ENCODE assay signal across 8 cellular contexts in the genomic region with DNA sequence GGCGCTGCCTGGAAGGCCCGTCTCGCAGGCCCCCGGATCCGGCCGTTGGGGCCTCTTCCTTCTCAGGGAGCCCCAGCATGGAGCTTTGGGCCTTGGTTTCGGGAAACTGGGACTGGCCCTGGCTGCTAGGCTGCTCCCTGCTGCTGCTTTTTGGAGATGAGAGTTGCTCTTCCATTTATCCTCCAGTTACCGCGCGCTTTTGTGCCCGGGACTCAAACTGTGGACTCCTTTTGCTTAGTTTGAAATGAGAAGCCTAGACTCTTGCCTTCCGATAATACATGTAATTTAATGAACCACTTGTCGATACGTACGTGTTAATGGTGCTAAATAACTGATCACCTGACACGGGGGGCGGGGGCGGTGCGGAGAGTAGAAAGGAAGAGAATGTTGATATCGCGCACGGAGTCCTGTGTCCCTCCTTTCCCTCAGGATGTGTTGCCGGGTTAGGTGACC. TPM values are rescaled to one million over a fixed set of nuclear protein-coding genes. Genes with fewer than 3 reads are reported as not detected.
DNase-seq lines count a peak whose midpoint lies in the region; ATAC-seq and TF ChIP-seq lines count a peak whose summit lies in the region.

No MANE protein-coding gene starts in this region.

- peaks cover 36% of the 10 kb centered on the region for H3K4me1 ChIP-seq in HUES48 (ENCODE audit: control insufficient read depth, insufficient read depth, low read length)
- H3K4me1 ChIP-seq in upper lobe of right lung = peaks cover 46% of the 10 kb centered on the region

- H3K27ac ChIP-seq in HUES48 (ENCODE audit: low read depth, low read length) = peak overlapping the region; percentile 94
- peak overlapping the region; percentile 95 for H3K27ac ChIP-seq in RWPE1
- H3K27ac ChIP-seq in upper lobe of right lung = peak overlapping the region; percentile 94

- DNase-seq in Ammon's horn (ENCODE audit: low spot score) = peak; percentile 74
- peak; percentile 26 for DNase-seq in RWPE1 (ENCODE audit: low spot score)
- peak; percentile 74 for DNase-seq in cardiac septum (ENCODE audit: low spot score)
- DNase-seq in pons (ENCODE audit: low spot score) = peak; percentile 73
- DNase-seq in upper lobe of right lung = peak; percentile 79

- ATAC-seq in GM19463 (IDR thresholded peaks at IDR 0.05; ENCODE audit: unreplicated experiment) = peak; percentile 2
- ATAC-seq in upper lobe of right lung = peak; percentile 22

- H3K27me3 ChIP-seq in HUES48 (ENCODE audit: control insufficient read depth, insufficient read depth, low read length) = peaks cover 25% of the 10 kb centered on the region
- no peaks in the 10 kb centered on the region for H3K27me3 ChIP-seq in upper lobe of right lung

- TF ChIP-seq CTCF in RWPE1 (conservative IDR thresholded peaks at IDR 0.05; ENCODE audit: low read depth) (no peak), upper lobe of right lung (IDR thresholded peaks at IDR 0.05) (no peak)

- H3K27ac Mint-ChIP-seq in activated naive CD4-positive, alpha-beta T cell treated with anti-CD3 and anti-CD28 coated beads, Interleukin-2, amount 50 U/mL, for 24 hours = peak overlapping the region; percentile 96

- intact Hi-C loops in cardiac septum (cut with DNase I) (no loop called here), upper lobe of right lung (cut with DNase I) (no loop called here)

- H3K4me3 ChIP-seq in HUES48 (ENCODE audit: low read depth, low read length) = peak overlapping the region; percentile 98
- peak overlapping the region; percentile 84 for H3K4me3 ChIP-seq in upper lobe of right lung

- H3K36me3 ChIP-seq in HUES48 (ENCODE audit: control insufficient read depth, insufficient read depth, low read length) (no peaks in the 10 kb centered on the region), upper lobe of right lung (no peaks in the 10 kb centered on the region)

- peak overlapping the region; percentile 94 for H3K4me3 Mint-ChIP-seq in activated naive CD4-positive, alpha-beta T cell treated with anti-CD3 and anti-CD28 coated beads, Interleukin-2, amount 50 U/mL, for 24 hours

- CTCF ChIA-PET in RWPE1 (lab: Yijun Ruan, JAX) = no interaction called here

- POLR2A ChIA-PET in RWPE1 (lab: Yijun Ruan, JAX; ENCODE audit: low non-redundant PET) = no interaction called here

- peak overlapping the region; percentile 93 for H3K9ac ChIP-seq in HUES48 (ENCODE audit: low read depth, low read length)

- no peaks in the 10 kb centered on the region for H3K9me3 Mint-ChIP-seq in activated naive CD4-positive, alpha-beta T cell treated with anti-CD3 and anti-CD28 coated beads, Interleukin-2, amount 50 U/mL, for 24 hours

- H3K36me3 Mint-ChIP-seq in activated naive CD4-positive, alpha-beta T cell treated with anti-CD3 and anti-CD28 coated beads, Interleukin-2, amount 50 U/mL, for 24 hours = no peaks in the 10 kb centered on the region

- no peaks in the 10 kb centered on the region for H3K27me3 Mint-ChIP-seq in activated naive CD4-positive, alpha-beta T cell treated with anti-CD3 and anti-CD28 coated beads, Interleukin-2, amount 50 U/mL, for 24 hours

- H3K9me3 ChIP-seq in HUES48 (ENCODE audit: control insufficient read depth, insufficient read depth, low read length) = no peaks in the 10 kb centered on the region
- no peaks in the 10 kb centered on the region for H3K9me3 ChIP-seq in upper lobe of right lung

- H3K4me1 Mint-ChIP-seq in activated naive CD4-positive, alpha-beta T cell treated with anti-CD3 and anti-CD28 coated beads, Interleukin-2, amount 50 U/mL, for 24 hours = peaks cover 56% of the 10 kb centered on the region

RNA-seq across cellular contexts. Expression of a gene that starts 0.9 kb away (rescaled TPM):
- total RNA-seq in cardiac septum (38.8 TPM), upper lobe of right lung (61.1 TPM)

Comparison
In these comparisons a context has a peak if more than half of its experiments do, and no peak if none do; other contexts are left out.
1. Peak in every context shown above with its lines: DNase-seq, ATAC-seq, H3K4me3 ChIP-seq and H3K27ac ChIP-seq.
2. DNase-seq: peak in every context shown above with its lines; median percentile 79 in upper lobe of right lung; 74 in Ammon's horn; 74 in cardiac septum; 73 in pons; 26 in RWPE1.